Comparison of ENCODE assay signal across 14 cellular contexts in genomic region chr4:129046055-129046959, GRCh38. TPM values are rescaled to one million over a fixed set of nuclear protein-coding genes. Genes with fewer than 3 reads are reported as not detected.
DNase-seq lines count a peak whose midpoint lies in the region; ATAC-seq and TF ChIP-seq lines count a peak whose summit lies in the region.
"Had no signal": no experiment of that assay in that cellular context is flagged by ENCODE, and none has a peak within 500 bp of the region (broad histone marks: within the 10 kb centered on the region; RNA-seq: fewer than 3 reads in every experiment).

No MANE protein-coding gene starts in this region.

- TF ChIP-seq EP300 in ovary (IDR thresholded peaks at IDR 0.05), result no peak

- H3K9me3 ChIP-seq in ovary, result no peaks in the 10 kb centered on the region

- H3K36me3 ChIP-seq in ovary, result no peaks in the 10 kb centered on the region

- WGBS in ovary, 3 donors, result 91 to 95% (median 92%) methylated on average over 1 of the region's 1 CpG

- no peak for TF ChIP-seq POLR2A in ovary (IDR thresholded peaks at IDR 0.05)

- DNase-seq in ELR (ENCODE audit: low read depth) (peak; percentile 2), amniotic epithelial cell (ENCODE audit: low read depth) (peak; percentile 13), NOMO-1 treated with dmso at 0.1 percent for 144 hours (lab: John Stamatoyannopoulos, UW; ENCODE audit: unreplicated experiment) (no peak), COLO829 (ENCODE audit: low spot score) (no peak), ovary (no peak)
- DNase-seq: COR-L47, EL, NCI-H1694, NCI-H446, right cardiac atrium had no signal

- H3K27ac ChIP-seq in ovary, result no peak overlapping the region
- H3K27ac ChIP-seq: SK-N-MC had no signal

- TF ChIP-seq CTCF in ovary (IDR thresholded peaks at IDR 0.05), result no peak

- intact Hi-C loops in ovary (cut with DNase I), result no loop called here

- H3K4me3 ChIP-seq in ovary, result no peak overlapping the region
- H3K4me3 ChIP-seq: SK-N-MC had no signal

- ATAC-seq in GM18909 (IDR thresholded peaks at IDR 0.05; ENCODE audit: poor library complexity, unreplicated experiment) (peak; percentile 58), HG03039 (IDR thresholded peaks at IDR 0.05; ENCODE audit: unreplicated experiment) (peak; percentile 58), GM21529 (IDR thresholded peaks at IDR 0.05; ENCODE audit: unreplicated experiment) (no peak)
- ATAC-seq: right cardiac atrium had no signal

- H3K4me1 ChIP-seq in ovary (ENCODE audit: insufficient read depth), result no peaks in the 10 kb centered on the region

- no peaks in the 10 kb centered on the region for H3K27me3 ChIP-seq in ovary

RNA-seq across cellular contexts. Expression of gene SCLT1, which starts 47.0 kb away (rescaled TPM):
- total RNA-seq in ovary, result 10 to 100 TPM; 13.7 to 24.0 (median 16.3) TPM
- polyA plus RNA-seq in ovary, result 1 to 10 TPM; 4.5 to 4.6 TPM

RNA-seq across cellular contexts. Expression of gene C4orf33, which starts 49.6 kb away (rescaled TPM):
- total RNA-seq in ovary, result 10 to 100 TPM in 4 of 7 donors, 1 to 10 TPM in 3; 4.9 to 22.7 (median 10.0) TPM
- polyA plus RNA-seq in ovary, result 1 to 10 TPM; 3.7 to 9.7 TPM

Comparison
In these comparisons a context has a peak if more than half of its experiments do, and no peak if none do; other contexts are left out.
1. DNase-seq: peak in ELR (single experiment) and amniotic epithelial cell (single experiment); none in NOMO-1 treated with dmso at 0.1 percent for 144 hours (single experiment), COLO829 (single experiment) and ovary (0 of 5).